Comparison of ENCODE assay signal across 28 cellular contexts in the genomic region with DNA sequence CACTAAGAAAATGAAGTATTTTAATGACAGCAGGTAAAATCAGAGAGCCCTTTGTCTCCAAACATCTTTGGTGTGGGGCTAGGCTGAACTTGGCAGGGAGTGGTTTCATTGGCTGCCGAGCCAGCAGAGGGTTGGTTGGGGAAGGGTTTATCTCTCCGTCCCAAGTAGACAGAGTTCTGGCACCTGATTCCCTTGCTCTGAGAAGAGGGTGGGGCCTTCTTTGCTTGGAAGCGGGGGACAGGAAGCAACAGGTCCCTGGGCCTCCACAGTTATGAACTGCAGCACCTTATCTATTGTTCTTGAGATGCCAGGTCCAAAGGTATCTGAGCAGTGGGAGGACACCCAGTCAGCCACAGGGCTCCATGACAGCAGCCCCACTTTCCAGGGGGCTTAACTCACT. TPM values are rescaled to one million over a fixed set of nuclear protein-coding genes. Genes with fewer than 3 reads are reported as not detected.
A peak's percentile ranks its signal among the peaks of the same experiment; 100 is the strongest.
DNase-seq lines count a peak whose midpoint lies in the region; ATAC-seq, FAIRE-seq and TF ChIP-seq lines count a peak whose summit lies in the region.
"Had no signal": no experiment of that assay in that cellular context is flagged by ENCODE, and none has a peak within 500 bp of the region (broad histone marks: within the 10 kb centered on the region; RNA-seq: fewer than 3 reads in every experiment).

No MANE protein-coding gene starts in this region.

- H3K9me3 Mint-ChIP-seq in WTC11: no peaks in the 10 kb centered on the region
- H3K9me3 Mint-ChIP-seq: CD4-positive, alpha-beta memory T cell; IgD-negative memory B cell had no signal

- ATAC-seq in HepG2: peak; percentile 57
- ATAC-seq in right lobe of liver: no peak
- ATAC-seq in WTC11: peak; percentile 58
- ATAC-seq in left colon: peak; percentile 75
- no peak for ATAC-seq in GM19395 (IDR thresholded peaks at IDR 0.05; ENCODE audit: unreplicated experiment)
- ATAC-seq: PC-3 had no signal

- H4K20me1 ChIP-seq in HepG2 (ENCODE audit: insufficient read depth, low read length): no peaks in the 10 kb centered on the region
- H4K20me1 ChIP-seq: BLaER1 had no signal

- in situ Hi-C loops in HepG2 (cut with HindIII; ENCODE audit: extremely low pct_ligation_motif_present, low pct_unique_long_range_greater_than_20kb): loop anchor here (25.0 kb wide), 1 partner anchor 388 kb away; the partner anchor contains the start of gene HAS3

- H3K4me3 Mint-ChIP-seq in WTC11: no peak overlapping the region
- H3K4me3 Mint-ChIP-seq: CD4-positive, alpha-beta memory T cell; IgD-negative memory B cell had no signal

- H3K27me3 ChIP-seq in HepG2 (ENCODE audit: control insufficient read depth in 1 of 2, insufficient read depth in 2 of 2, low read length in 2 of 2) (no peaks in the 10 kb centered on the region), right lobe of liver (no peaks in the 10 kb centered on the region)
- H3K27me3 ChIP-seq: BLaER1 had no signal

- H3K4me1 ChIP-seq in HepG2 (ENCODE audit: insufficient read depth, low read length) (peaks cover 38% of the 10 kb centered on the region), right lobe of liver (no peaks in the 10 kb centered on the region), kidney (ENCODE audit: control insufficient read depth in 1 of 2, insufficient read depth in 1 of 2, low read depth in 1 of 2, low read length in 2 of 2) (no peaks in the 10 kb centered on the region)
- H3K4me1 ChIP-seq: BLaER1 had no signal

- intact Hi-C loops in HepG2 (cut with micrococcal nuclease; ENCODE audit: unreplicated experiment) (no loop called here), right lobe of liver (cut with DNase I) (no loop called here), left colon (cut with DNase I, micrococcal nuclease) (no loop called here), kidney (cut with DNase I) (no loop called here)

- TF ChIP-seq EP300 in HepG2 (IDR thresholded peaks at IDR 0.05; ENCODE audit: low read depth in 2 of 2, low read length in 2 of 2) (no peak), HepG2 (CRISPR knock-in tag; IDR thresholded peaks at IDR 0.05; ENCODE audit: borderline replicate concordance) (no peak)

- FAIRE-seq in HepG2 (lab: Jason Lieb, UNC): no peak
- no peak for FAIRE-seq in kidney (lab: Jason Lieb, UNC)
- no peak for FAIRE-seq in D721Med (lab: Jason Lieb, UNC)
- FAIRE-seq: G401.6, GM12892, GM18507, HTR-8/SVneo had no signal

- H3K36me3 ChIP-seq in HepG2 (replicated peaks in 1 of 2; ENCODE audit: control insufficient read depth in 1 of 2, insufficient read depth in 2 of 2, low read length in 2 of 2) (no peaks in the 10 kb centered on the region), right lobe of liver (no peaks in the 10 kb centered on the region), kidney (ENCODE audit: control insufficient read depth in 1 of 2, insufficient read depth in 2 of 2, low read length in 2 of 2) (no peaks in the 10 kb centered on the region)
- H3K36me3 ChIP-seq: BLaER1, HAP-1 had no signal

- no peaks in the 10 kb centered on the region for H3K27me3 Mint-ChIP-seq in WTC11 (ENCODE audit: low read depth)

- no peak for TF ChIP-seq CTCF in HepG2 (CRISPR knock-in tag; IDR thresholded peaks at IDR 0.05)
- TF ChIP-seq CTCF in right lobe of liver (IDR thresholded peaks at IDR 0.05): no peak
- no peak for TF ChIP-seq CTCF in WTC11 (IDR thresholded peaks at IDR 0.05)
- no peak for TF ChIP-seq CTCF in kidney (IDR thresholded peaks at IDR 0.05; ENCODE audit: borderline replicate concordance, extremely low read depth, insufficient read depth)
- TF ChIP-seq CTCF in D721Med (IDR thresholded peaks at IDR 0.05; ENCODE audit: insufficient read depth, missing control alignments): no peak

- no peak overlapping the region for H3K4me3 ChIP-seq in HepG2 (replicated peaks in 1 of 3; ENCODE audit: insufficient read depth in 1 of 3, low read depth in 2 of 3, low read length in 3 of 3)
- no peak overlapping the region for H3K4me3 ChIP-seq in right lobe of liver
- no peak overlapping the region for H3K4me3 ChIP-seq in kidney (ENCODE audit: low read length in 2 of 2)
- H3K4me3 ChIP-seq: BLaER1, HAP-1, SK-N-MC had no signal

- H2AFZ ChIP-seq in HepG2 (ENCODE audit: low read length): peak overlapping the region; percentile 28

- no peak overlapping the region for H3K27ac Mint-ChIP-seq in WTC11
- H3K27ac Mint-ChIP-seq: CD4-positive, alpha-beta memory T cell; IgD-negative memory B cell had no signal

- H3K4me1 Mint-ChIP-seq in WTC11: no peaks in the 10 kb centered on the region

- CTCF ChIA-PET in HepG2 (lab: Yijun Ruan, JAX; ENCODE audit: low intra/inter-chr PET ratio, low total read pairs) (no interaction called here), WTC11 (lab: Charles Lee) (no interaction called here)

- DNase-seq in HepG2 (ENCODE audit: low spot score) (no peak), right lobe of liver (no peak), WTC11 (ENCODE audit: low spot score) (no peak), left colon (peak; percentile 60 to 82), kidney (no peak), D721Med (ENCODE audit: insufficient read length, low spot score) (no peak)
- DNase-seq in activated CD4-positive, alpha-beta T cell treated with anti-CD3 and anti-CD28 coated beads, Interleukin-2, amount 50 U/mL, for 4 hours: no peak
- DNase-seq: ACHN; CD4-positive, alpha-beta memory T cell; DMS153; Kasumi-1; NCI-H1694 treated with DMSO at 0.1 percent for 48 hours; NCI-H2081 treated with DMSO at 0.1 percent for 48 hours; NCI-H2171 treated with DMSO at 0.1 percent for 48 hours; NCI-H524 treated with DMSO at 0.1 percent for 48 hours; PC-3; RPMI8226; SHP77 treated with DMSO at 0.1 percent for 48 hours had no signal

- no peaks in the 10 kb centered on the region for H3K79me2 ChIP-seq in HepG2 (ENCODE audit: insufficient read depth, low read length)

- no peaks in the 10 kb centered on the region for H3K9me3 ChIP-seq in HepG2 (ENCODE audit: low read length)
- H3K9me3 ChIP-seq in right lobe of liver: no peaks in the 10 kb centered on the region
- H3K9me3 ChIP-seq in kidney (ENCODE audit: control insufficient read depth in 1 of 2, low read length in 2 of 2): no peaks in the 10 kb centered on the region
- H3K9me3 ChIP-seq: BLaER1, HAP-1 had no signal

- 7% methylated on average over 2 of the region's 3 CpGs for WGBS in HepG2 (ENCODE audit: low lambda C conversion rate)
- 50% methylated on average over 2 of the region's 3 CpGs for whole genome bisulfite sequencing in right lobe of liver (ENCODE audit: insufficient coverage, low coverage, low lambda C conversion rate, missing lambda C conversion rate)

- H3K27ac ChIP-seq in HepG2 (ENCODE audit: extremely low read length, insufficient read depth, low read length): no peak overlapping the region
- no peak overlapping the region for H3K27ac ChIP-seq in right lobe of liver
- H3K27ac ChIP-seq in kidney (ENCODE audit: low read depth in 2 of 2, low read length in 2 of 2): no peak overlapping the region
- H3K27ac ChIP-seq: 22Rv1, BLaER1, SK-N-MC had no signal

- H3K4me2 ChIP-seq in HepG2 (ENCODE audit: low read depth, low read length): peak overlapping the region; percentile 44; the same call in 1 of the 2 replicates
- H3K4me2 ChIP-seq: BLaER1 had no signal

- H3K36me3 Mint-ChIP-seq in WTC11: no peaks in the 10 kb centered on the region
- H3K36me3 Mint-ChIP-seq: CD4-positive, alpha-beta memory T cell had no signal

- TF ChIP-seq POLR2A in HepG2 (IDR thresholded peaks at IDR 0.05; ENCODE audit: insufficient read depth in 1 of 2, low read depth in 2 of 2, low read length in 2 of 2) (no peak), right lobe of liver (IDR thresholded peaks at IDR 0.05) (no peak)

- H3K9ac ChIP-seq in HepG2 (ENCODE audit: insufficient read depth, low read depth, low read length): no peak overlapping the region
- no peak overlapping the region for H3K9ac ChIP-seq in kidney (ENCODE audit: low read length in 2 of 2)
- H3K9ac ChIP-seq: BLaER1 had no signal

- TF ChIP-seq RAD21 in HepG2 (CRISPR knock-in tag; IDR thresholded peaks at IDR 0.05): no peak

- BruUV-seq in HepG2 (replicated peaks; lab: Mats Ljungman, UMichigan): no TSS peak

- POLR2A ChIA-PET in HepG2 (lab: Yijun Ruan, JAX): no interaction called here
- POLR2A ChIA-PET in WTC11 (lab: Charles Lee): no interaction called here

TF ChIP-seq in HepG2, 621 proteins besides CTCF, POLR2A, EP300 and RAD21 (continues in another document):
- no peak for TF ChIP-seq ZNF496 (CRISPR knock-in tag; IDR thresholded peaks at IDR 0.05; ENCODE audit: insufficient replicate concordance)

RNA-seq across cellular contexts. Expression of gene CDH1, which starts 12.3 kb away (rescaled TPM):
- 0.70 and 0.95 TPM in 2 replicates for total RNA-seq in HepG2 (2016; rRNA removed; fragmentation: Illumina TruSeq; extraction: Trizol)
- total RNA-seq in HepG2 (2016; cell fraction: cytosol; rRNA removed; fragmentation: Illumina TruSeq; extraction: Trizol; ENCODE audit: low read depth): 0.10 and 0.18 TPM in 2 replicates
- total RNA-seq in HepG2 (2016; cell fraction: insoluble cytoplasmic fraction; rRNA removed; fragmentation: Illumina TruSeq; extraction: Trizol): 0.51 and 1.0 TPM in 2 replicates
- total RNA-seq in HepG2 (2016; cell fraction: membrane; rRNA removed; fragmentation: Illumina TruSeq; extraction: Trizol): 0.17 and 0.31 TPM in 2 replicates
- total RNA-seq in HepG2 (2016; cell fraction: nucleus; rRNA removed; fragmentation: Illumina TruSeq; extraction: Trizol): 1.9 and 2.1 TPM in 2 replicates
- 9.8 and 10.0 TPM in 2 replicates for polyA plus RNA-seq in HepG2 (2011; rRNA removed)
- 3.0 and 7.2 TPM in 2 replicates for polyA plus RNA-seq in HepG2 (2011; cell fraction: cytosol; rRNA removed)
- polyA plus RNA-seq in HepG2 (2011; cell fraction: nucleus; rRNA removed): 4.1 and 7.8 TPM in 2 replicates
- polyA plus RNA-seq in HepG2 (2012): 25.1 and 45.8 TPM in 2 replicates
- 0.11 and 0.24 TPM in 2 replicates for polyA plus RNA-seq in HepG2 (2016; cell fraction: cytosol; fragmentation: Illumina TruSeq; extraction: Trizol; ENCODE audit: low read depth)
- 0.56 and 1.3 TPM in 2 replicates for polyA plus RNA-seq in HepG2 (2016; cell fraction: insoluble cytoplasmic fraction; fragmentation: Illumina TruSeq; extraction: Trizol; ENCODE audit: low read depth)
- polyA plus RNA-seq in HepG2 (2016; cell fraction: membrane; fragmentation: Illumina TruSeq; extraction: Trizol; ENCODE audit: low read depth): 0.18 and 0.21 TPM in 2 replicates
- polyA plus RNA-seq in HepG2 (2016; cell fraction: nucleus; fragmentation: Illumina TruSeq; extraction: Trizol; ENCODE audit: insufficient read depth, low read depth): 2.6 and 4.5 TPM in 2 replicates
- 1.1 and 21.8 TPM in 2 replicates for polyA minus RNA-seq in HepG2 (2011; rRNA and poly(A)+ RNA removed; ENCODE audit: low replicate concordance)
- polyA minus RNA-seq in HepG2 (2011; cell fraction: cytosol; rRNA and poly(A)+ RNA removed): 16.0 and 28.9 TPM in 2 replicates
- 5.7 and 10.7 TPM in 2 replicates for polyA minus RNA-seq in HepG2 (2011; cell fraction: nucleus; rRNA and poly(A)+ RNA removed)
- total RNA-seq in right lobe of liver: 100 to 1,000 TPM in 1 of 6 experiments, 10 to 100 TPM in 5; 54.3 to 130 (median 76.5) TPM
- total RNA-seq in WTC11 (2021): 265 to 281 TPM (median 278 TPM) in 3 replicates
- total RNA-seq in left colon: 100 to 1,000 TPM; 714 to 770 TPM
- 149 TPM for total RNA-seq in kidney
- 47.0 TPM for polyA plus RNA-seq in kidney (ENCODE audit: insufficient read depth, low read depth, low replicate concordance)
- polyA plus RNA-seq: IgD-negative memory B cell had no signal

Comparison
In these comparisons a context has a peak if more than half of its experiments do, and no peak if none do; other contexts are left out.
1. ATAC-seq: peak in HepG2 (single experiment), WTC11 (single experiment) and left colon (single experiment); none in right lobe of liver (0 of 4) and GM19395 (single experiment).
2. RNA of gene CDH1, which starts 12.3 kb away (total RNA-seq): 714 to 770 TPM in left colon, 265 to 281 TPM in WTC11, 149 TPM in kidney (single experiment) and 54.3 to 130 TPM in right lobe of liver; 0.10 to 2.1 TPM in HepG2; every median in the first group is over 10 times any median in the second.
3. DNase-seq: peak in left colon (2 of 2); none in HepG2 (single experiment), right lobe of liver (0 of 3), WTC11 (single experiment), kidney (single experiment), D721Med (single experiment) and activated CD4-positive, alpha-beta T cell treated with anti-CD3 and anti-CD28 coated beads, Interleukin-2, amount 50 U/mL, for 4 hours (0 of 2).